6 cellular contexts compared by ENCODE assay signal in genomic region chr19:6393982-6394412, GRCh38. TPM values are rescaled to one million over a fixed set of nuclear protein-coding genes. Genes with fewer than 3 reads are reported as not detected.
A peak's percentile ranks its signal among the peaks of the same experiment; 100 is the strongest.
DNase-seq lines count a peak whose midpoint lies in the region; ATAC-seq, FAIRE-seq and TF ChIP-seq lines count a peak whose summit lies in the region.

No MANE protein-coding gene starts in this region.

- peak overlapping the region; percentile 100 for H3K4me2 ChIP-seq in keratinocyte (ENCODE audit: control insufficient read depth, extremely low read depth, insufficient read depth, low read depth, low read length)

- H3K4me1 ChIP-seq in keratinocyte (ENCODE audit: control insufficient read depth, extremely low read depth, insufficient read depth, low read length) = peaks cover 13% of the 10 kb centered on the region
- peaks cover 0 to 4% of the 10 kb centered on the region in 2 donors for H3K4me1 ChIP-seq in aorta (ENCODE audit: control insufficient read depth in 1 of 2, insufficient read depth in 2 of 2, low read length in 2 of 2)

- peak overlapping the region; percentile 95 for H3K9ac ChIP-seq in keratinocyte (ENCODE audit: control insufficient read depth, extremely low read depth, insufficient read depth, low read length)

- peaks cover 2% of the 10 kb centered on the region for H4K20me1 ChIP-seq in keratinocyte (ENCODE audit: control insufficient read depth, extremely low read depth, insufficient read depth, low read length)

- H2AFZ ChIP-seq in keratinocyte (ENCODE audit: control insufficient read depth, low read length) = peak overlapping the region; percentile 97

- intact Hi-C loops in aorta (cut with DNase I) = loop anchor here in 1 of 2 donors (1.0 kb wide), 1 partner anchor 31 kb away; no protein-coding TSS in a partner anchor

- H3K36me3 ChIP-seq in WERI-Rb-1 (peaks cover 22% of the 10 kb centered on the region), keratinocyte (ENCODE audit: control insufficient read depth in 2 of 2, extremely low read depth in 1 of 2, insufficient read depth in 2 of 2, low read length in 2 of 2) (peaks cover 7 to 12% of the 10 kb centered on the region in 2 experiments), aorta (ENCODE audit: control insufficient read depth in 1 of 2, insufficient read depth in 2 of 2, low read length in 1 of 2) (no peaks in the 10 kb centered on the region)

- no peak for ATAC-seq in aorta (ENCODE audit: low FRiP score)

- peak; percentile 76 for DNase-seq in GM20000 (ENCODE audit: low spot score)
- DNase-seq in WERI-Rb-1 = no peak
- no peak for DNase-seq in keratinocyte (ENCODE audit: low read depth, low spot score)
- DNase-seq in aorta = no peak
- no peak for DNase-seq in mesenteric fat pad (ENCODE audit: low spot score)
- no peak for DNase-seq in medulla oblongata (ENCODE audit: extremely low spot score)

- H3K4me3 ChIP-seq in WERI-Rb-1 (ENCODE audit: low read depth, low read length) = peak overlapping the region; percentile 91
- H3K4me3 ChIP-seq in keratinocyte (ENCODE audit: control insufficient read depth in 2 of 3, extremely low read depth in 1 of 3, insufficient read depth in 2 of 3, low read depth in 1 of 3, low read length in 3 of 3) = peak overlapping the region; percentile 96 to 99 (median 98)
- H3K4me3 ChIP-seq in aorta (ENCODE audit: low read length in 2 of 2) = peak overlapping the region; percentile 53 to 88

- TF ChIP-seq CTCF in GM20000 (IDR thresholded peaks at IDR 0.05; ENCODE audit: extremely low read depth, missing control alignments) (no peak), WERI-Rb-1 (IDR thresholded peaks at IDR 0.05; ENCODE audit: low read depth, low read length) (no peak), keratinocyte (optimal IDR thresholded peaks at IDR 0.05 in 1 of 3, IDR thresholded peaks at IDR 0.05 in 1 of 3, conservative IDR thresholded peaks at IDR 0.05 in 1 of 3; ENCODE audit: extremely low read depth in 1 of 3, insufficient read depth in 2 of 3, low read length in 3 of 3) (no peak)

- H3K79me2 ChIP-seq in keratinocyte (ENCODE audit: control insufficient read depth, insufficient read depth, low read length) = peaks cover 22% of the 10 kb centered on the region

- no peaks in the 10 kb centered on the region for H3K9me1 ChIP-seq in keratinocyte (ENCODE audit: control insufficient read depth, extremely low read depth, insufficient read depth, low read length)

- H3K27me3 ChIP-seq in WERI-Rb-1 (ENCODE audit: insufficient read depth, low read depth, severe bottlenecking) (no peaks in the 10 kb centered on the region), keratinocyte (ENCODE audit: control insufficient read depth, extremely low read depth, insufficient read depth, low read length) (no peaks in the 10 kb centered on the region), aorta (ENCODE audit: control insufficient read depth in 1 of 2, insufficient read depth in 2 of 2, low read length in 1 of 2) (no peaks in the 10 kb centered on the region)

- 25 to 28% methylated on average over 14 of the region's 14 CpGs for WGBS in aorta, 2 donors

- FAIRE-seq in keratinocyte (lab: Jason Lieb, UNC) = peak; percentile 29

- peak overlapping the region; percentile 94 for H3K27ac ChIP-seq in WERI-Rb-1
- H3K27ac ChIP-seq in keratinocyte (ENCODE audit: control insufficient read depth, insufficient read depth, low read length) = peak overlapping the region; percentile 89
- peak overlapping the region in 1 of 2 donors; percentile 94 for H3K27ac ChIP-seq in aorta (ENCODE audit: low read depth in 1 of 2, low read length in 2 of 2)

- dilution Hi-C loops in keratinocyte (cut with MboI; ENCODE audit: extremely low pct_ligation_motif_present, low sequenced_read_pairs) = no loop called here

- H3K9me3 ChIP-seq in WERI-Rb-1 (ENCODE audit: severe bottlenecking) (no peaks in the 10 kb centered on the region), keratinocyte (ENCODE audit: control insufficient read depth, low read depth, low read length) (no peaks in the 10 kb centered on the region), aorta (ENCODE audit: control insufficient read depth, low read length) (no peaks in the 10 kb centered on the region)

RNA-seq across cellular contexts. Expression of gene GTF2F1, which starts 1.0 kb away (rescaled TPM):
- polyA plus RNA-seq in keratinocyte = 37.3 to 56.9 TPM (median 39.7 TPM) in 3 replicates
- polyA plus RNA-seq in keratinocyte (2011; ENCODE audit: low read depth) = 54.0 TPM
- 32.2 and 58.0 TPM in 2 replicates for polyA plus RNA-seq in keratinocyte (2011; cell fraction: cytosol; rRNA removed)
- polyA plus RNA-seq in keratinocyte (2011; cell fraction: nucleus; rRNA removed) = 45.2 and 52.8 TPM in 2 replicates
- 22.4 and 65.3 TPM in 2 replicates for polyA plus RNA-seq in keratinocyte (2012; ENCODE audit: low replicate concordance)
- polyA minus RNA-seq in keratinocyte = 30.8 to 37.4 TPM (median 32.0 TPM) in 3 replicates
- polyA minus RNA-seq in keratinocyte (2011; cell fraction: cytosol; rRNA and poly(A)+ RNA removed) = 48.9 TPM
- 12.3 and 15.9 TPM in 2 replicates for polyA minus RNA-seq in keratinocyte (2011; cell fraction: nucleus; rRNA and poly(A)+ RNA removed)
- total RNA-seq in aorta = 10 to 100 TPM; 35.7 to 45.2 TPM
- 10 to 100 TPM; 41.7 to 59.4 TPM for polyA plus RNA-seq in aorta
- 39.1 TPM for total RNA-seq in mesenteric fat pad

RNA-seq across cellular contexts. Expression of gene PSPN, which starts 18.3 kb away (rescaled TPM):
- polyA plus RNA-seq in keratinocyte = 0.33 to 0.50 TPM (median 0.36 TPM) in 3 replicates
- 0.74 TPM for polyA plus RNA-seq in keratinocyte (2011; ENCODE audit: low read depth)
- 0.46 and 0.60 TPM in 2 replicates for polyA plus RNA-seq in keratinocyte (2011; cell fraction: cytosol; rRNA removed)
- polyA plus RNA-seq in keratinocyte (2011; cell fraction: nucleus; rRNA removed) = 1.0 and 1.2 TPM in 2 replicates
- polyA plus RNA-seq in keratinocyte (2012; ENCODE audit: low replicate concordance) = 0.78 and 0.96 TPM in 2 replicates
- 0.73 to 1.0 TPM (median 0.90 TPM) in 3 replicates for polyA minus RNA-seq in keratinocyte
- polyA minus RNA-seq in keratinocyte (2011; cell fraction: cytosol; rRNA and poly(A)+ RNA removed) = not detected
- polyA minus RNA-seq in keratinocyte (2011; cell fraction: nucleus; rRNA and poly(A)+ RNA removed) = 0.32 and 0.62 TPM in 2 replicates
- total RNA-seq in aorta = 1 to 10 TPM; 1.0 to 2.2 TPM
- polyA plus RNA-seq in aorta = 1 to 10 TPM in 1 of 2 donors, under 1 TPM in 1; 0.95 to 1.1 TPM
- total RNA-seq in mesenteric fat pad = 0.87 TPM

RNA-seq across cellular contexts. Expression of gene ALKBH7, which starts 21.4 kb away (rescaled TPM):
- polyA plus RNA-seq in keratinocyte = 9.5 to 18.9 TPM (median 9.8 TPM) in 3 replicates
- polyA plus RNA-seq in keratinocyte (2011; ENCODE audit: low read depth) = 4.2 TPM
- 3.6 and 14.4 TPM in 2 replicates for polyA plus RNA-seq in keratinocyte (2011; cell fraction: cytosol; rRNA removed)
- 4.6 and 6.5 TPM in 2 replicates for polyA plus RNA-seq in keratinocyte (2011; cell fraction: nucleus; rRNA removed)
- 23.1 and 28.1 TPM in 2 replicates for polyA plus RNA-seq in keratinocyte (2012; ENCODE audit: low replicate concordance)
- 1.8 to 7.3 TPM (median 5.7 TPM) in 3 replicates for polyA minus RNA-seq in keratinocyte
- polyA minus RNA-seq in keratinocyte (2011; cell fraction: cytosol; rRNA and poly(A)+ RNA removed) = 27.0 TPM
- 3.4 and 3.5 TPM in 2 replicates for polyA minus RNA-seq in keratinocyte (2011; cell fraction: nucleus; rRNA and poly(A)+ RNA removed)
- total RNA-seq in aorta = 10 to 100 TPM; 36.5 to 44.6 TPM
- polyA plus RNA-seq in aorta = 100 to 1,000 TPM in 1 of 2 donors, 10 to 100 TPM in 1; 87.5 to 124 TPM
- total RNA-seq in mesenteric fat pad = 45.7 TPM

RNA-seq across cellular contexts. Expression of gene KHSRP, which starts 30.6 kb away (rescaled TPM):
- polyA plus RNA-seq in keratinocyte (41.8 to 98.9 TPM (median 56.6 TPM) in 3 replicates), aorta (10 to 100 TPM; 69.7 to 81.1 TPM)
- 63.9 TPM for polyA plus RNA-seq in keratinocyte (2011; ENCODE audit: low read depth)
- polyA plus RNA-seq in keratinocyte (2011; cell fraction: cytosol; rRNA removed) = 40.0 and 74.7 TPM in 2 replicates
- 54.9 and 65.9 TPM in 2 replicates for polyA plus RNA-seq in keratinocyte (2011; cell fraction: nucleus; rRNA removed)
- polyA plus RNA-seq in keratinocyte (2012; ENCODE audit: low replicate concordance) = 61.2 and 244 TPM in 2 replicates
- polyA minus RNA-seq in keratinocyte = 45.7 to 177 TPM (median 74.0 TPM) in 3 replicates
- 141 TPM for polyA minus RNA-seq in keratinocyte (2011; cell fraction: cytosol; rRNA and poly(A)+ RNA removed)
- 60.2 and 75.5 TPM in 2 replicates for polyA minus RNA-seq in keratinocyte (2011; cell fraction: nucleus; rRNA and poly(A)+ RNA removed)
- total RNA-seq in aorta (100 to 1,000 TPM; 137 to 151 TPM), mesenteric fat pad (168 TPM)

RNA-seq across cellular contexts. Expression of gene CLPP, which starts 32.7 kb away (rescaled TPM):
- polyA plus RNA-seq in keratinocyte (46.8 to 54.3 TPM (median 52.8 TPM) in 3 replicates), aorta (10 to 100 TPM; 44.8 to 52.9 TPM)
- 37.4 TPM for polyA plus RNA-seq in keratinocyte (2011; ENCODE audit: low read depth)
- polyA plus RNA-seq in keratinocyte (2011; cell fraction: cytosol; rRNA removed) = 44.9 and 92.9 TPM in 2 replicates
- polyA plus RNA-seq in keratinocyte (2011; cell fraction: nucleus; rRNA removed) = 22.4 and 33.1 TPM in 2 replicates
- 41.8 and 73.0 TPM in 2 replicates for polyA plus RNA-seq in keratinocyte (2012; ENCODE audit: low replicate concordance)
- polyA minus RNA-seq in keratinocyte = 23.5 to 87.9 TPM (median 23.8 TPM) in 3 replicates
- 64.8 TPM for polyA minus RNA-seq in keratinocyte (2011; cell fraction: cytosol; rRNA and poly(A)+ RNA removed)
- 8.5 and 13.8 TPM in 2 replicates for polyA minus RNA-seq in keratinocyte (2011; cell fraction: nucleus; rRNA and poly(A)+ RNA removed)
- total RNA-seq in aorta (10 to 100 TPM; 46.7 to 47.8 TPM), mesenteric fat pad (59.8 TPM)
